Comparison of ENCODE assay signal across 9 cellular contexts in genomic region chr18:54388203-54389142, GRCh38. TPM values are rescaled to one million over a fixed set of nuclear protein-coding genes. Genes with fewer than 3 reads are reported as not detected.
A peak's percentile ranks its signal among the peaks of the same experiment; 100 is the strongest.
DNase-seq lines count a peak whose midpoint lies in the region; ATAC-seq and TF ChIP-seq lines count a peak whose summit lies in the region.
"Had no signal": no experiment of that assay in that cellular context is flagged by ENCODE, and none has a peak within 500 bp of the region (broad histone marks: within the 10 kb centered on the region; RNA-seq: fewer than 3 reads in every experiment).

No MANE protein-coding gene starts in this region.

- no peak overlapping the region for H3K4me3 ChIP-seq in gastrocnemius medialis

- no peaks in the 10 kb centered on the region for H3K27me3 ChIP-seq in gastrocnemius medialis

- H3K4me1 ChIP-seq in gastrocnemius medialis: no peaks in the 10 kb centered on the region

- H3K36me3 ChIP-seq in gastrocnemius medialis: no peaks in the 10 kb centered on the region

- ATAC-seq in GM21515 (IDR thresholded peaks at IDR 0.05; ENCODE audit: unreplicated experiment): peak; percentile 82
- peak; percentile 89 for ATAC-seq in HG03571 (IDR thresholded peaks at IDR 0.05; ENCODE audit: unreplicated experiment)
- peak; percentile 36 for ATAC-seq in T-helper 17 cell
- ATAC-seq in stimulated activated naive CD8-positive, alpha-beta T cell treated with anti-CD3 and anti-CD28 coated beads, Interleukin-15, amount 100 ng/mL, for 72 hours: peak; percentile 93
- ATAC-seq in gastrocnemius medialis: no peak

- no peak for TF ChIP-seq CTCF in gastrocnemius medialis (IDR thresholded peaks at IDR 0.05 in 4 of 5, conservative IDR thresholded peaks at IDR 0.05 in 1 of 5)

- H3K4me3 Mint-ChIP-seq in T-helper 17 cell: no peak overlapping the region
- H3K4me3 Mint-ChIP-seq in stimulated activated naive CD8-positive, alpha-beta T cell treated with anti-CD3 and anti-CD28 coated beads, Interleukin-15, amount 100 ng/mL, for 72 hours: peak overlapping the region in 1 of 2 donors; percentile 36

- no peak overlapping the region for H3K27ac ChIP-seq in gastrocnemius medialis
- H3K27ac ChIP-seq: C4-2B had no signal

- TF ChIP-seq POLR2A in gastrocnemius medialis (IDR thresholded peaks at IDR 0.05): no peak

- H3K27ac Mint-ChIP-seq in T-helper 17 cell: no peak overlapping the region
- H3K27ac Mint-ChIP-seq in stimulated activated naive CD8-positive, alpha-beta T cell treated with anti-CD3 and anti-CD28 coated beads, Interleukin-15, amount 100 ng/mL, for 72 hours: peak overlapping the region in 1 of 2 donors; percentile 63

- peaks cover 15% of the 10 kb centered on the region for H3K27me3 Mint-ChIP-seq in T-helper 17 cell
- H3K27me3 Mint-ChIP-seq in stimulated activated naive CD8-positive, alpha-beta T cell treated with anti-CD3 and anti-CD28 coated beads, Interleukin-15, amount 100 ng/mL, for 72 hours: peaks cover 20% of the 10 kb centered on the region

- intact Hi-C loops in gastrocnemius medialis (cut with DNase I; ENCODE audit: low total_unique reads): no loop called here

- DNase-seq in NCI-H82 (lab: John Stamatoyannopoulos, UW) (peak; percentile 1), NCI-H82 treated with DMSO at 0.1 percent for 48 hours (lab: John Stamatoyannopoulos, UW; ENCODE audit: unreplicated experiment) (no peak), T-helper 17 cell (no peak), foreskin melanocyte (peak; percentile 19), gastrocnemius medialis (no peak)
- DNase-seq in stimulated activated naive CD8-positive, alpha-beta T cell treated with anti-CD3 and anti-CD28 coated beads, Interleukin-15, amount 100 ng/mL, for 72 hours: peak; percentile 10 to 50

- H3K9me3 ChIP-seq in T-helper 17 cell (ENCODE audit: control insufficient read depth, low read length, poor library complexity, severe bottlenecking) (no peaks in the 10 kb centered on the region), gastrocnemius medialis (no peaks in the 10 kb centered on the region)

- no peaks in the 10 kb centered on the region for H3K36me3 Mint-ChIP-seq in T-helper 17 cell (ENCODE audit: low read depth)

- in situ Hi-C loops in gastrocnemius medialis (cut with MboI; ENCODE audit: low sequenced_read_pairs in 4 of 4): no loop called here

- peaks cover 14% of the 10 kb centered on the region for H3K4me1 Mint-ChIP-seq in T-helper 17 cell
- peaks cover 11% of the 10 kb centered on the region for H3K4me1 Mint-ChIP-seq in stimulated activated naive CD8-positive, alpha-beta T cell treated with anti-CD3 and anti-CD28 coated beads, Interleukin-15, amount 100 ng/mL, for 72 hours

- H3K9me3 Mint-ChIP-seq in stimulated activated naive CD8-positive, alpha-beta T cell treated with anti-CD3 and anti-CD28 coated beads, Interleukin-15, amount 100 ng/mL, for 72 hours: no peaks in the 10 kb centered on the region

RNA-seq across cellular contexts. Expression of gene C18orf54, which starts 30.8 kb away (rescaled TPM):
- total RNA-seq in T-helper 17 cell (1 to 10 TPM in 1 of 2 donors, under 1 TPM in 1; 0.92 to 1.5 TPM), gastrocnemius medialis (under 1 TPM in 3 of 4 donors, not detected in 1; 0.26 to 0.87 (median 0.44) TPM)

RNA-seq across cellular contexts. Expression of gene STARD6, which starts 30.8 kb away (rescaled TPM):
- not detected for total RNA-seq in T-helper 17 cell
- not detected for total RNA-seq in gastrocnemius medialis

Comparison
In these comparisons a context has a peak if more than half of its experiments do, and no peak if none do; other contexts are left out.
1. DNase-seq: peak in NCI-H82 (single experiment), foreskin melanocyte (single experiment) and stimulated activated naive CD8-positive, alpha-beta T cell treated with anti-CD3 and anti-CD28 coated beads, Interleukin-15, amount 100 ng/mL, for 72 hours (2 of 2); none in NCI-H82 treated with DMSO at 0.1 percent for 48 hours (single experiment), T-helper 17 cell (0 of 3) and gastrocnemius medialis (0 of 2).
2. ATAC-seq: peak in GM21515 (single experiment), HG03571 (single experiment), T-helper 17 cell (single experiment) and stimulated activated naive CD8-positive, alpha-beta T cell treated with anti-CD3 and anti-CD28 coated beads, Interleukin-15, amount 100 ng/mL, for 72 hours (single experiment); none in gastrocnemius medialis (0 of 2).